Comparison of ENCODE assay signal across 10 cellular contexts in genomic region chr1:17440827-17441168, GRCh38. TPM values are rescaled to one million over a fixed set of nuclear protein-coding genes. Genes with fewer than 3 reads are reported as not detected.
DNase-seq lines count a peak whose midpoint lies in the region; ATAC-seq and TF ChIP-seq lines count a peak whose summit lies in the region.
"Had no signal": no experiment of that assay in that cellular context is flagged by ENCODE, and none has a peak within 500 bp of the region (broad histone marks: within the 10 kb centered on the region; RNA-seq: fewer than 3 reads in every experiment).

No MANE protein-coding gene starts in this region.

- BruUV-seq in Caco-2 (replicated peaks; lab: Mats Ljungman, UMichigan) (TSS peak; percentile 57), MCF 10A (replicated peaks; lab: Mats Ljungman, UMichigan) (TSS peak; percentile 87)

- H3K4me3 Mint-ChIP-seq in Caco-2 (ENCODE audit: unreplicated experiment) (peak overlapping the region; percentile 85), MCF 10A (ENCODE audit: unreplicated experiment) (peak overlapping the region; percentile 93)
- H3K4me3 Mint-ChIP-seq in naive thymus-derived CD8-positive, alpha-beta T cell: peak overlapping the region; percentile 2 to 96 (median 82)

- peak overlapping the region; percentile 93 for H3K27ac Mint-ChIP-seq in Caco-2 (ENCODE audit: unreplicated experiment)
- H3K27ac Mint-ChIP-seq in MCF 10A (ENCODE audit: low read depth, unreplicated experiment): peak overlapping the region; percentile 89
- peak overlapping the region in 6 of 10 donors; percentile 19 to 93 (median 85) for H3K27ac Mint-ChIP-seq in naive thymus-derived CD8-positive, alpha-beta T cell

- TF ChIP-seq CTCF in Caco-2 (IDR thresholded peaks at IDR 0.05; ENCODE audit: insufficient read depth in 1 of 2, low read depth in 1 of 2, low read length in 1 of 2, severe bottlenecking in 1 of 2, unreplicated experiment in 1 of 2) (no peak), MCF 10A (IDR thresholded peaks at IDR 0.05; ENCODE audit: unreplicated experiment) (no peak), coronary artery (IDR thresholded peaks at IDR 0.05) (no peak)

- H3K4me3 ChIP-seq in Caco-2 (ENCODE audit: low read depth, low read length) (no peak overlapping the region), NT2/D1 (ENCODE audit: insufficient read length, low read depth) (peak overlapping the region; percentile 71), coronary artery (no peak overlapping the region)
- H3K4me3 ChIP-seq: SJSA1 had no signal

- no peaks in the 10 kb centered on the region for H3K9me3 ChIP-seq in Caco-2
- H3K9me3 ChIP-seq in NT2/D1 (ENCODE audit: insufficient read depth, low read length): no peaks in the 10 kb centered on the region

- no peak for ATAC-seq in naive thymus-derived CD8-positive, alpha-beta T cell

- CTCF ChIA-PET in Caco-2 (lab: Charles Lee) (interaction anchor here (0.8 to 1.9 kb wide), 2 partner anchors 11 to 224 kb away, joined by 3 to 5 read pairs; no protein-coding TSS in a partner anchor), MCF 10A (lab: Yijun Ruan, JAX) (interaction anchor here (0.7 to 1.6 kb wide), 4 partner anchors 50 to 489 kb away, joined by 3 to 8 read pairs (median 4); no protein-coding TSS in a partner anchor)

- H3K27ac ChIP-seq in coronary artery: no peak overlapping the region

- no peaks in the 10 kb centered on the region for H3K27me3 ChIP-seq in Caco-2 (replicated peaks; ENCODE audit: control insufficient read depth, insufficient read depth, low read length)
- no peaks in the 10 kb centered on the region for H3K27me3 ChIP-seq in NT2/D1 (ENCODE audit: insufficient read depth, insufficient read length)
- H3K27me3 ChIP-seq: SJSA1 had no signal

- peaks cover 21% of the 10 kb centered on the region for H3K4me1 ChIP-seq in Caco-2
- no peaks in the 10 kb centered on the region for H3K4me1 ChIP-seq in NT2/D1 (ENCODE audit: insufficient read depth, insufficient read length)

- H3K9me3 Mint-ChIP-seq in Caco-2 (ENCODE audit: unreplicated experiment) (no peaks in the 10 kb centered on the region), MCF 10A (ENCODE audit: unreplicated experiment) (no peaks in the 10 kb centered on the region)
- H3K9me3 Mint-ChIP-seq in naive thymus-derived CD8-positive, alpha-beta T cell: no peaks in the 10 kb centered on the region

- H3K27me3 Mint-ChIP-seq in Caco-2 (ENCODE audit: insufficient read depth, unreplicated experiment) (no peaks in the 10 kb centered on the region), MCF 10A (ENCODE audit: insufficient read depth, unreplicated experiment) (no peaks in the 10 kb centered on the region)
- peaks cover 0 to 5% (median 0%) of the 10 kb centered on the region in 5 donors for H3K27me3 Mint-ChIP-seq in naive thymus-derived CD8-positive, alpha-beta T cell

- POLR2A ChIA-PET in Caco-2 (lab: Charles Lee): no interaction called here
- POLR2A ChIA-PET in MCF 10A (lab: Yijun Ruan, JAX): interaction anchor here (0.6 to 8.0 kb wide), 16 partner anchors 9 to 1770 kb away, joined by 3 to 114 read pairs (median 6); no protein-coding TSS in a partner anchor
- POLR2A ChIA-PET in naive thymus-derived CD8-positive, alpha-beta T cell (lab: Charles Lee): no interaction called here

- H3K9ac ChIP-seq in NT2/D1 (ENCODE audit: insufficient read length, low read depth): peak overlapping the region; percentile 84

- H3K36me3 ChIP-seq in Caco-2 (ENCODE audit: control insufficient read depth, insufficient read depth, low read length): no peaks in the 10 kb centered on the region
- peaks cover 16% of the 10 kb centered on the region for H3K36me3 ChIP-seq in NT2/D1 (ENCODE audit: insufficient read depth, insufficient read length, low read length)

- H3K36me3 Mint-ChIP-seq in Caco-2 (ENCODE audit: insufficient read depth, unreplicated experiment) (peaks cover 34% of the 10 kb centered on the region), MCF 10A (ENCODE audit: insufficient read depth, unreplicated experiment) (peaks cover 23% of the 10 kb centered on the region)
- no peaks in the 10 kb centered on the region for H3K36me3 Mint-ChIP-seq in naive thymus-derived CD8-positive, alpha-beta T cell

- intact Hi-C loops in Caco-2 (cut with micrococcal nuclease; ENCODE audit: unreplicated experiment): loop anchor here (5.0 kb wide), 1 partner anchor 37 kb away; no protein-coding TSS in a partner anchor
- intact Hi-C loops in MCF 10A (cut with micrococcal nuclease): loop anchor here (1.0 kb wide), 1 partner anchor 54 kb away; no protein-coding TSS in a partner anchor

- no peak for DNase-seq in Caco-2
- no peak for DNase-seq in NT2/D1 (ENCODE audit: low read depth, low spot score)
- DNase-seq in MCF 10A (ENCODE audit: unreplicated experiment): peak; percentile 20
- DNase-seq in naive thymus-derived CD8-positive, alpha-beta T cell: no peak
- no peak for DNase-seq in SIG-M5 treated with dmso at 0.1 percent for 504 hours (lab: John Stamatoyannopoulos, UW; ENCODE audit: unreplicated experiment)
- no peak for DNase-seq in coronary artery (ENCODE audit: low spot score)
- DNase-seq in NCI-H524 treated with DMSO at 0.1 percent for 48 hours (lab: John Stamatoyannopoulos, UW): no peak
- no peak for DNase-seq in NCI-H2196 (lab: John Stamatoyannopoulos, UW; ENCODE audit: unreplicated experiment)
- DNase-seq: NCI-H187 had no signal

- peaks cover 16% of the 10 kb centered on the region for H3K4me1 Mint-ChIP-seq in Caco-2 (ENCODE audit: low read depth, unreplicated experiment)
- peaks cover 35% of the 10 kb centered on the region for H3K4me1 Mint-ChIP-seq in MCF 10A (ENCODE audit: insufficient read depth, unreplicated experiment)
- H3K4me1 Mint-ChIP-seq in naive thymus-derived CD8-positive, alpha-beta T cell: peaks cover 6 to 34% (median 29%) of the 10 kb centered on the region in 4 donors

RNA-seq across cellular contexts. Expression of gene RCC2, which starts 1.3 kb away (rescaled TPM):
- total RNA-seq in Caco-2 (2022) (101 and 103 TPM in 2 replicates), MCF 10A (2022) (89.1 and 107 TPM in 2 replicates)
- 10 to 100 TPM; 60.9 to 61.9 TPM for total RNA-seq in naive thymus-derived CD8-positive, alpha-beta T cell
- polyA plus RNA-seq in naive thymus-derived CD8-positive, alpha-beta T cell: 10 to 100 TPM; 20.8 to 37.5 (median 26.0) TPM
